ENCODE assay signal across 16 cellular contexts in genomic region chr6:140353536-140353935, GRCh38.
A peak's percentile ranks its signal among the peaks of the same experiment; 100 is the strongest.
DNase-seq lines count a peak whose midpoint lies in the region; ATAC-seq, FAIRE-seq and TF ChIP-seq lines count a peak whose summit lies in the region.
"Had no signal": no experiment of that assay in that cellular context is flagged by ENCODE, and none has a peak within 500 bp of the region (broad histone marks: within the 10 kb centered on the region; RNA-seq: fewer than 3 reads in every experiment).

No MANE protein-coding gene starts in this region.

- no peaks in the 10 kb centered on the region for H3K27me3 Mint-ChIP-seq in neural progenitor cell (ENCODE audit: insufficient read depth, low read depth)

- H4K20me1 ChIP-seq in HepG2 (ENCODE audit: insufficient read depth, low read length) (no peaks in the 10 kb centered on the region), osteoblast (ENCODE audit: insufficient read depth, low read length) (no peaks in the 10 kb centered on the region), neural progenitor cell (ENCODE audit: low read depth) (no peaks in the 10 kb centered on the region)
- H4K20me1 ChIP-seq: BLaER1 had no signal

- no peaks in the 10 kb centered on the region for H3K36me3 Mint-ChIP-seq in neural progenitor cell
- H3K36me3 Mint-ChIP-seq: CD14-positive monocyte; CD8-positive, alpha-beta T cell had no signal

- in situ Hi-C loops in HepG2 (cut with HindIII; ENCODE audit: extremely low pct_ligation_motif_present, low pct_unique_long_range_greater_than_20kb) = no loop called here

- H3K9ac ChIP-seq in liver (ENCODE audit: low read depth in 1 of 2, low read length in 2 of 2) = no peak overlapping the region
- no peak overlapping the region for H3K9ac ChIP-seq in HepG2 (ENCODE audit: insufficient read depth, low read depth, low read length)
- H3K9ac ChIP-seq in neural progenitor cell = no peak overlapping the region
- H3K9ac ChIP-seq: BLaER1 had no signal

- BruUV-seq in HepG2 (replicated peaks; lab: Mats Ljungman, UMichigan) = no TSS peak

- no peak for TF ChIP-seq CTCF in liver (IDR thresholded peaks at IDR 0.05; ENCODE audit: low read depth, low read length, missing input control)
- no peak for TF ChIP-seq CTCF in HepG2 (CRISPR knock-in tag; IDR thresholded peaks at IDR 0.05)
- TF ChIP-seq CTCF in choroid plexus epithelial cell (conservative IDR thresholded peaks at IDR 0.05; ENCODE audit: low read depth, low read length) = no peak
- no peak for TF ChIP-seq CTCF in osteoblast (IDR thresholded peaks at IDR 0.05; ENCODE audit: extremely low read depth, low read depth, low read length)
- TF ChIP-seq CTCF in neural progenitor cell (IDR thresholded peaks at IDR 0.05) = no peak

- POLR2A ChIA-PET in HepG2 (lab: Yijun Ruan, JAX) = no interaction called here

- H3K27ac ChIP-seq in liver (ENCODE audit: low read depth in 1 of 2, low read length in 2 of 2) (no peak overlapping the region), HepG2 (ENCODE audit: extremely low read length, insufficient read depth, low read length) (no peak overlapping the region), osteoblast (ENCODE audit: low read depth, low read length) (no peak overlapping the region), neural progenitor cell (no peak overlapping the region)
- H3K27ac ChIP-seq: BLaER1 had no signal

- WGBS in liver = 31% methylated on average over 1 of the region's 1 CpG
- WGBS in HepG2 (ENCODE audit: low lambda C conversion rate) = 0% methylated on average over 1 of the region's 1 CpG

- H3K79me2 ChIP-seq in HepG2 (ENCODE audit: insufficient read depth, low read length) (no peaks in the 10 kb centered on the region), osteoblast (ENCODE audit: insufficient read depth, low read length) (no peaks in the 10 kb centered on the region), neural progenitor cell (ENCODE audit: low read depth) (no peaks in the 10 kb centered on the region)

- no peak for TF ChIP-seq POLR2A in HepG2 (IDR thresholded peaks at IDR 0.05; ENCODE audit: insufficient read depth in 1 of 2, low read depth in 2 of 2, low read length in 2 of 2)

- no peak for ATAC-seq in HepG2
- ATAC-seq in HG03095 (IDR thresholded peaks at IDR 0.05; ENCODE audit: unreplicated experiment) = no peak
- ATAC-seq: CD8-positive, alpha-beta T cell had no signal

- H3K9me3 ChIP-seq in liver (ENCODE audit: control insufficient read depth in 4 of 4, low read length in 3 of 4) (no peaks in the 10 kb centered on the region), HepG2 (ENCODE audit: low read length) (peaks cover 11% of the 10 kb centered on the region; the same call in 1 of the 2 replicates), osteoblast (ENCODE audit: low read depth, low read length) (no peaks in the 10 kb centered on the region), neural progenitor cell (ENCODE audit: low read depth) (no peaks in the 10 kb centered on the region)
- H3K9me3 ChIP-seq: BLaER1 had no signal

- no peak overlapping the region for H3K4me3 Mint-ChIP-seq in neural progenitor cell
- H3K4me3 Mint-ChIP-seq: CD14-positive monocyte; CD8-positive, alpha-beta T cell; H9 had no signal

- no peaks in the 10 kb centered on the region for H3K4me1 ChIP-seq in liver (ENCODE audit: control insufficient read depth in 4 of 4, insufficient read depth in 4 of 4, low read length in 3 of 4)
- no peaks in the 10 kb centered on the region for H3K4me1 ChIP-seq in HepG2 (ENCODE audit: insufficient read depth, low read length)
- no peaks in the 10 kb centered on the region for H3K4me1 ChIP-seq in osteoblast (ENCODE audit: insufficient read depth, low read length)
- no peaks in the 10 kb centered on the region for H3K4me1 ChIP-seq in neural progenitor cell
- H3K4me1 ChIP-seq: BLaER1 had no signal

- no peak overlapping the region for H2AFZ ChIP-seq in HepG2 (ENCODE audit: low read length)
- peak overlapping the region; percentile 82 for H2AFZ ChIP-seq in osteoblast (ENCODE audit: low read length)
- no peak overlapping the region for H2AFZ ChIP-seq in neural progenitor cell (replicated peaks)

- H3K27me3 ChIP-seq in liver (ENCODE audit: control insufficient read depth in 4 of 4, insufficient read depth in 4 of 4, low read length in 3 of 4) (no peaks in the 10 kb centered on the region), HepG2 (ENCODE audit: control insufficient read depth in 1 of 2, insufficient read depth in 2 of 2, low read length in 2 of 2) (no peaks in the 10 kb centered on the region), osteoblast (ENCODE audit: insufficient read depth, low read length) (no peaks in the 10 kb centered on the region), neural progenitor cell (no peaks in the 10 kb centered on the region)
- H3K27me3 ChIP-seq: BLaER1 had no signal

- no peak for TF ChIP-seq EP300 in HepG2 (IDR thresholded peaks at IDR 0.05; ENCODE audit: low read depth in 2 of 2, low read length in 2 of 2)
- TF ChIP-seq EP300 in HepG2 (CRISPR knock-in tag; IDR thresholded peaks at IDR 0.05; ENCODE audit: borderline replicate concordance) = no peak

- no peak overlapping the region for H3K27ac Mint-ChIP-seq in neural progenitor cell
- H3K27ac Mint-ChIP-seq: CD14-positive monocyte; CD8-positive, alpha-beta T cell; H9 had no signal

- peak in 1 of 2 donors; percentile 24 for TF ChIP-seq RAD21 in liver (IDR thresholded peaks at IDR 0.05)
- no peak for TF ChIP-seq RAD21 in HepG2 (CRISPR knock-in tag; IDR thresholded peaks at IDR 0.05)

- H3K4me1 Mint-ChIP-seq in neural progenitor cell = peaks cover 7% of the 10 kb centered on the region
- H3K4me1 Mint-ChIP-seq: CD14-positive monocyte had no signal

- intact Hi-C loops in HepG2 (cut with micrococcal nuclease; ENCODE audit: unreplicated experiment) = no loop called here

- H3K36me3 ChIP-seq in liver (ENCODE audit: control insufficient read depth in 4 of 4, insufficient read depth in 3 of 4, low read depth in 1 of 4, low read length in 3 of 4) (no peaks in the 10 kb centered on the region), HepG2 (replicated peaks in 1 of 2; ENCODE audit: control insufficient read depth in 1 of 2, insufficient read depth in 2 of 2, low read length in 2 of 2) (no peaks in the 10 kb centered on the region), osteoblast (ENCODE audit: insufficient read depth, low read length) (no peaks in the 10 kb centered on the region), neural progenitor cell (no peaks in the 10 kb centered on the region)
- H3K36me3 ChIP-seq: BLaER1 had no signal

- no peak for DNase-seq in HepG2 (ENCODE audit: low spot score)
- DNase-seq in choroid plexus epithelial cell (ENCODE audit: low read depth) = peak; percentile 51
- no peak for DNase-seq in osteoblast (ENCODE audit: insufficient read length, low spot score, missing footprints)
- no peak for DNase-seq in CD1c-positive myeloid dendritic cell (ENCODE audit: extremely low spot score)
- DNase-seq in neural progenitor cell (ENCODE audit: low spot score) = no peak
- DNase-seq: 8988T; Calu3; CD8-positive, alpha-beta T cell; DMS79 treated with DMSO at 0.1 percent for 48 hours; GF-D8; H9 had no signal

- no peak for FAIRE-seq in HepG2 (lab: Jason Lieb, UNC)
- FAIRE-seq: H1 had no signal

- H3K4me2 ChIP-seq in HepG2 (ENCODE audit: low read depth, low read length) = no peak overlapping the region
- no peak overlapping the region for H3K4me2 ChIP-seq in osteoblast (ENCODE audit: insufficient read depth, low read length)
- H3K4me2 ChIP-seq in neural progenitor cell = no peak overlapping the region
- H3K4me2 ChIP-seq: BLaER1 had no signal

- H3K4me3 ChIP-seq in liver (ENCODE audit: low read depth in 1 of 3, low read length in 3 of 3) (no peak overlapping the region), HepG2 (replicated peaks in 1 of 3; ENCODE audit: insufficient read depth in 1 of 3, low read depth in 2 of 3, low read length in 3 of 3) (no peak overlapping the region), choroid plexus epithelial cell (ENCODE audit: low read depth, low read length) (no peak overlapping the region), osteoblast (ENCODE audit: insufficient read depth, low read length) (no peak overlapping the region), neural progenitor cell (no peak overlapping the region)
- H3K4me3 ChIP-seq: BLaER1 had no signal

- CTCF ChIA-PET in HepG2 (lab: Yijun Ruan, JAX; ENCODE audit: low intra/inter-chr PET ratio, low total read pairs) = no interaction called here

- no peaks in the 10 kb centered on the region for H3K9me3 Mint-ChIP-seq in neural progenitor cell
- H3K9me3 Mint-ChIP-seq: CD8-positive, alpha-beta T cell had no signal

- no peaks in the 10 kb centered on the region for H3F3A ChIP-seq in neural progenitor cell (ENCODE audit: low read depth)

TF ChIP-seq in liver, 16 proteins besides CTCF, POLR2A, EP300 and RAD21 (continues in another document):
- TF ChIP-seq ATF3 (IDR thresholded peaks at IDR 0.05) (no peak), TAF1 (conservative IDR thresholded peaks at IDR 0.05) (no peak)

TF ChIP-seq in HepG2, 621 proteins besides CTCF, POLR2A, EP300 and RAD21:
- no peak for TF ChIP-seq PRPF4 (IDR thresholded peaks at IDR 0.05; ENCODE audit: low read depth, low read length, poor library complexity, severe bottlenecking)
- TF ChIP-seq ARNT (IDR thresholded peaks at IDR 0.05) = no peak
